In genomic region chr17:46290906-46291546, GRCh38 we compare ENCODE assay signal across 8 cellular contexts. TPM values are rescaled to one million over a fixed set of nuclear protein-coding genes. Genes with fewer than 3 reads are reported as not detected.
DNase-seq lines count a peak whose midpoint lies in the region; ATAC-seq and TF ChIP-seq lines count a peak whose summit lies in the region.
"Not testable (repeated sequence)": the region's sequence is repeated elsewhere in the genome, so short reads cannot be mapped to it uniquely, and the experiment has no call there.

No MANE protein-coding gene starts in this region.

- DNase-seq in GM12864 (ENCODE audit: low read depth) (peak; percentile 90), NOMO-1 treated with DMSO at 0.1 percent for 48 hours (lab: John Stamatoyannopoulos, UW; ENCODE audit: unreplicated experiment) (peak; percentile 71)
- not testable (repeated sequence) for DNase-seq in activated CD8-positive, alpha-beta T cell treated with anti-CD3 and anti-CD28 coated beads, Interleukin-2, amount 10 ng/mL, durations not matched to agents 7 days and 5 days; left ventricle myocardium superior

- POLR2A ChIA-PET in activated CD8-positive, alpha-beta T cell treated with anti-CD3 and anti-CD28 coated beads, Interleukin-2, amount 10 ng/mL, durations not matched to agents 7 days and 5 days (lab: Charles Lee): not testable (repeated sequence)

- not testable (repeated sequence) for H3K36me3 Mint-ChIP-seq in activated CD8-positive, alpha-beta T cell treated with anti-CD3 and anti-CD28 coated beads, Interleukin-2, amount 10 ng/mL, durations not matched to agents 7 days and 5 days (ENCODE audit: low read depth); stimulated activated memory B cell treated with anti-CD40 and anti-IgM and Interleukin-4, amounts not matched to agents 10 μg/mL and 1 μg/mL and 100 μg/mL, for 72 hours

- H3K9me3 Mint-ChIP-seq in activated CD8-positive, alpha-beta T cell treated with anti-CD3 and anti-CD28 coated beads, Interleukin-2, amount 10 ng/mL, durations not matched to agents 7 days and 5 days (ENCODE audit: insufficient read depth); stimulated activated memory B cell treated with anti-CD40 and anti-IgM and Interleukin-4, amounts not matched to agents 10 μg/mL and 1 μg/mL and 100 μg/mL, for 72 hours: not testable (repeated sequence)

- CTCF ChIA-PET in activated CD8-positive, alpha-beta T cell treated with anti-CD3 and anti-CD28 coated beads, Interleukin-2, amount 10 ng/mL, durations not matched to agents 7 days and 5 days (lab: Charles Lee): not testable (repeated sequence)

- H3K27ac Mint-ChIP-seq in activated CD8-positive, alpha-beta T cell treated with anti-CD3 and anti-CD28 coated beads, Interleukin-2, amount 10 ng/mL, durations not matched to agents 7 days and 5 days: peak overlapping the region; percentile 28
- H3K27ac Mint-ChIP-seq in stimulated activated memory B cell treated with anti-CD40 and anti-IgM and Interleukin-4, amounts not matched to agents 10 μg/mL and 1 μg/mL and 100 μg/mL, for 72 hours: peak overlapping the region; percentile 99

- not testable (repeated sequence) for H3K4me3 ChIP-seq in GM12864 (ENCODE audit: low read depth, low read length)

- H3K4me1 Mint-ChIP-seq in activated CD8-positive, alpha-beta T cell treated with anti-CD3 and anti-CD28 coated beads, Interleukin-2, amount 10 ng/mL, durations not matched to agents 7 days and 5 days (ENCODE audit: low read depth): peaks cover 15% of the 10 kb centered on the region
- H3K4me1 Mint-ChIP-seq in stimulated activated memory B cell treated with anti-CD40 and anti-IgM and Interleukin-4, amounts not matched to agents 10 μg/mL and 1 μg/mL and 100 μg/mL, for 72 hours: peaks cover 22% of the 10 kb centered on the region

- not testable (repeated sequence) for H3K27me3 Mint-ChIP-seq in activated CD8-positive, alpha-beta T cell treated with anti-CD3 and anti-CD28 coated beads, Interleukin-2, amount 10 ng/mL, durations not matched to agents 7 days and 5 days (ENCODE audit: low read depth); stimulated activated memory B cell treated with anti-CD40 and anti-IgM and Interleukin-4, amounts not matched to agents 10 μg/mL and 1 μg/mL and 100 μg/mL, for 72 hours

- not testable (repeated sequence) for TF ChIP-seq CTCF in GM12864 (IDR thresholded peaks at IDR 0.05; ENCODE audit: low read depth, low read length, missing control alignments)

- intact Hi-C loops in left ventricle myocardium superior (cut with micrococcal nuclease): not testable (repeated sequence)

- not testable (repeated sequence) for H3K4me3 Mint-ChIP-seq in activated CD8-positive, alpha-beta T cell treated with anti-CD3 and anti-CD28 coated beads, Interleukin-2, amount 10 ng/mL, durations not matched to agents 7 days and 5 days
- H3K4me3 Mint-ChIP-seq in stimulated activated memory B cell treated with anti-CD40 and anti-IgM and Interleukin-4, amounts not matched to agents 10 μg/mL and 1 μg/mL and 100 μg/mL, for 72 hours: peak overlapping the region; percentile 76

- ATAC-seq in GM19372 (IDR thresholded peaks at IDR 0.05; ENCODE audit: low read depth, unreplicated experiment) (peak; percentile 78), HG02588 (IDR thresholded peaks at IDR 0.05; ENCODE audit: unreplicated experiment) (peak; percentile 95), HG03354 (IDR thresholded peaks at IDR 0.05; ENCODE audit: poor library complexity, severe bottlenecking, unreplicated experiment) (peak; percentile 98), left ventricle myocardium superior (peak; percentile 52)
- ATAC-seq in activated CD8-positive, alpha-beta T cell treated with anti-CD3 and anti-CD28 coated beads, Interleukin-2, amount 10 ng/mL, durations not matched to agents 7 days and 5 days: not testable (repeated sequence)
- ATAC-seq in stimulated activated memory B cell treated with anti-CD40 and anti-IgM and Interleukin-4, amounts not matched to agents 10 μg/mL and 1 μg/mL and 100 μg/mL, for 72 hours: peak; percentile 100

RNA-seq across cellular contexts. Expression of gene LRRC37A, which starts 3.9 kb away (rescaled TPM):
- total RNA-seq in activated CD8-positive, alpha-beta T cell treated with anti-CD3 and anti-CD28 coated beads, Interleukin-2, amount 10 ng/mL, durations not matched to agents 7 days and 5 days: 1 to 10 TPM; 2.7 to 2.8 TPM
- 1.5 TPM for total RNA-seq in left ventricle myocardium superior
